ENCODE assay signal across 1 cellular context in the genomic region with DNA sequence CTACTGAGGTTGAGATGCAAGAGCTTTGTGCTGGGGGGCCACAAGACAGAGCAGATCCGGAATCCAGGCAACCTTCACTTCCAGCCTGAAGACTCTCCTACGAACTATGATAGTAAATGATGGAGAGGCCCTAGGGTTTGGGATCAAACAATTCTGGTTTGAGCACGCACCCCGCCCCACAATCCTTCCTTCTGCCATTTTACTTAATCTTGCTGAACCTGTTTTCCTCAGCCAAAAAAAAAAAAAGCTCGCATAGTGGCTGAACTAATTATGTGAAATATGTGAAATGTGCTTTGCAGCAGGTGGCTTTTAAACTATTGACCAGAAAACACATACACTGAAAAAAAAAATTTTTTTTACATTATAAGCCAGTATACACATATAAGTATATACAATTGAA.
TF ChIP-seq lines count a peak whose summit lies in the region.

No MANE protein-coding gene starts in this region.

TF ChIP-seq in GM23338, 12 proteins besides CTCF, POLR2A, EP300 and RAD21 (continued from another document):
- no peak for TF ChIP-seq ZNF462 (CRISPR knock-in tag; IDR thresholded peaks at IDR 0.05)
- TF ChIP-seq JUNB (IDR thresholded peaks at IDR 0.05; ENCODE audit: unreplicated experiment): no peak
- TF ChIP-seq CREB1 (CRISPR knock-in tag; IDR thresholded peaks at IDR 0.05; ENCODE audit: low read depth): no peak
- TF ChIP-seq REST (IDR thresholded peaks at IDR 0.05; ENCODE audit: unreplicated experiment): no peak
- no peak for TF ChIP-seq EZH2 (IDR thresholded peaks at IDR 0.05; ENCODE audit: low read depth, unreplicated experiment)
- no peak for TF ChIP-seq EZH2phosphoT487 (IDR thresholded peaks at IDR 0.05; ENCODE audit: unreplicated experiment)
- TF ChIP-seq NANOG (IDR thresholded peaks at IDR 0.05; ENCODE audit: borderline replicate concordance): no peak
- TF ChIP-seq STAT1 (IDR thresholded peaks at IDR 0.05; ENCODE audit: unreplicated experiment): no peak
